In the genomic region with DNA sequence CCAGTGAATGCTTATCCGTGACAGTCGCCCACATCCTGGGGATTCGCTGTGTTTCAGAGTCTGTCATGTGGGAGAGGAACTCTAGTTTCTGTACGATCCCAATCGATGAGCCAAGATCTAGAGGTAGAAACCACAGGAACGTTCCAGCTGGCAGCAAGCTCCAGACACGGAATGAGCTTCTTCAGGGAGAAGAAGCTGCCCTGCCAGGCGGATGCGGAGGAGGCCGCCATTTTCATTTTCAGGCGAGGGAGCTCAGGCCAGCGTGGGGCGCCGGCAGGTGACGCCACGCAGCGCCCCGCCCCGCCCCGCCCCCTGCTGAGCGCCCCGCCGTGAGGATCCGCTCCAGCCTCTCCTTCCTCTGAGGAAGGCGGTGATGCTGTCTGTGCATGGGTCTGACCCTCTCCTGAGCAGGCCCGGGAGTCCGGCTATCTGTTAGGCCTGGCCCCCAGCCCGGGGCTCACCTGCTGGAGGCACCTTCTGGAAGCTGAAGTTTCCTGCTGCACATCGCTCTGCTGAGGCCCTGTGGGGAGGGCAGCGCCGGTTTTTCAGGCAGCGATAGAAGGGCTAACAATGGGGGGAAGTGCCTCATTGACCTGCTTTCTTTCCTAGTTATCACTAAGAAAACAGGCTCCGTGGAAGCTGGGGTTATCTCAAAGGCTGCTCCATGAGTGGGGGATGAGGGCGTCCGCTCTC, we compare ENCODE assay signal across 1 cellular context.
TF ChIP-seq lines count a peak whose summit lies in the region.

No MANE protein-coding gene starts in this region.

TF ChIP-seq in K562, 482 proteins besides CTCF, POLR2A, EP300 and RAD21 (continued from another document and continues in another):
- TF ChIP-seq RFX5 (IDR thresholded peaks at IDR 0.05; ENCODE audit: low read depth, low read length) (no peak), CREB1 (IDR thresholded peaks at IDR 0.05) (peak; percentile 69), CREB1 (CRISPR knock-in tag; IDR thresholded peaks at IDR 0.05) (0 out of 2 replicates have a peak, but pooled peaks have one; percentile 35), SRF (CRISPR knock-in tag; IDR thresholded peaks at IDR 0.05) (no peak), THRAP3 (IDR thresholded peaks at IDR 0.05; ENCODE audit: borderline replicate concordance) (no peak), MTA3 (IDR thresholded peaks at IDR 0.05; ENCODE audit: borderline replicate concordance) (no peak), NR1H2 (CRISPR knock-in tag; IDR thresholded peaks at IDR 0.05) (no peak), ZNF77 (CRISPR knock-in tag; IDR thresholded peaks at IDR 0.05) (no peak), CCNT2 (IDR thresholded peaks at IDR 0.05; ENCODE audit: borderline replicate concordance, extremely low read depth, insufficient read length, low read depth, low read length) (no peak), TAF9B (IDR thresholded peaks at IDR 0.05; ENCODE audit: partially characterized antibody) (no peak), PHF8 (IDR thresholded peaks at IDR 0.05; ENCODE audit: borderline replicate concordance, low read length) (peak; percentile 52; the same call in 1 of the 2 replicates), ZNF184 (CRISPR knock-in tag; IDR thresholded peaks at IDR 0.05) (no peak), MLLT1 (IDR thresholded peaks at IDR 0.05) (no peak), MGA (IDR thresholded peaks at IDR 0.05) (peak; percentile 56), TAF7 (tag; IDR thresholded peaks at IDR 0.05) (peak; percentile 57; the same call in 1 of the 2 replicates), E2F6 (IDR thresholded peaks at IDR 0.05; ENCODE audit: borderline replicate concordance in 1 of 2, extremely low read depth in 1 of 2, insufficient read depth in 1 of 2, insufficient read length in 1 of 2, low read depth in 1 of 2, low read length in 1 of 2, poor library complexity in 1 of 2, severe bottlenecking in 1 of 2) (peak; percentile 32 to 74), NFRKB (IDR thresholded peaks at IDR 0.05; ENCODE audit: low read depth) (peak; percentile 50; the same call in 1 of the 2 replicates), DACH1 (IDR thresholded peaks at IDR 0.05; ENCODE audit: partially characterized antibody) (no peak), FOXK2 (conservative IDR thresholded peaks at IDR 0.05 in 1 of 2, IDR thresholded peaks at IDR 0.05 in 1 of 2; ENCODE audit: low read depth in 2 of 2) (no peak), HCFC1 (IDR thresholded peaks at IDR 0.05; ENCODE audit: low read depth, low read length) (0 out of 2 replicates have a peak, but pooled peaks have one; percentile 17), SRSF1 (IDR thresholded peaks at IDR 0.05; ENCODE audit: low read depth, low read length) (no peak), TBL1XR1 (IDR thresholded peaks at IDR 0.05; ENCODE audit: low read length in 2 of 2) (no peak), ATF1 (CRISPR knock-in tag; IDR thresholded peaks at IDR 0.05) (no peak), ATF1 (tag; IDR thresholded peaks at IDR 0.05) (peak; percentile 75), KAT7 (CRISPR knock-in tag; IDR thresholded peaks at IDR 0.05; ENCODE audit: borderline replicate concordance) (no peak), DMBX1 (CRISPR knock-in tag; IDR thresholded peaks at IDR 0.05; ENCODE audit: borderline replicate concordance) (no peak), SOX6 (IDR thresholded peaks at IDR 0.05) (no peak), ZNF165 (CRISPR knock-in tag; IDR thresholded peaks at IDR 0.05; ENCODE audit: borderline replicate concordance) (no peak), BRD4 (IDR thresholded peaks at IDR 0.05) (no peak), U2AF1 (optimal IDR thresholded peaks at IDR 0.05; ENCODE audit: low read depth, low read length) (no peak), ZNF217 (CRISPR knock-in tag; IDR thresholded peaks at IDR 0.05) (no peak), YY1 (IDR thresholded peaks at IDR 0.05; ENCODE audit: borderline replicate concordance in 1 of 3, control insufficient read depth in 1 of 3, extremely low read depth in 1 of 3, insufficient read depth in 3 of 3, insufficient read length in 1 of 3, insufficient replicate concordance in 2 of 3, low read depth in 1 of 3, low read length in 2 of 3) (peak; percentile 49 to 92 (median 83)), KDM5B (IDR thresholded peaks at IDR 0.05; ENCODE audit: insufficient replicate concordance, low read depth, low read length) (peak; percentile 54), STAG1 (CRISPR knock-in tag; IDR thresholded peaks at IDR 0.05; ENCODE audit: borderline replicate concordance) (no peak)
- TF ChIP-seq, protein P1, sequence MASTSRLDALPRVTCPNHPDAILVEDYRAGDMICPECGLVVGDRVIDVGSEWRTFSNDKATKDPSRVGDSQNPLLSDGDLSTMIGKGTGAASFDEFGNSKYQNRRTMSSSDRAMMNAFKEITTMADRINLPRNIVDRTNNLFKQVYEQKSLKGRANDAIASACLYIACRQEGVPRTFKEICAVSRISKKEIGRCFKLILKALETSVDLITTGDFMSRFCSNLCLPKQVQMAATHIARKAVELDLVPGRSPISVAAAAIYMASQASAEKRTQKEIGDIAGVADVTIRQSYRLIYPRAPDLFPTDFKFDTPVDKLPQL (IDR thresholded peaks at IDR 0.05; ENCODE audit: extremely low read depth, insufficient read length): no peak
- TF ChIP-seq, protein P2, sequence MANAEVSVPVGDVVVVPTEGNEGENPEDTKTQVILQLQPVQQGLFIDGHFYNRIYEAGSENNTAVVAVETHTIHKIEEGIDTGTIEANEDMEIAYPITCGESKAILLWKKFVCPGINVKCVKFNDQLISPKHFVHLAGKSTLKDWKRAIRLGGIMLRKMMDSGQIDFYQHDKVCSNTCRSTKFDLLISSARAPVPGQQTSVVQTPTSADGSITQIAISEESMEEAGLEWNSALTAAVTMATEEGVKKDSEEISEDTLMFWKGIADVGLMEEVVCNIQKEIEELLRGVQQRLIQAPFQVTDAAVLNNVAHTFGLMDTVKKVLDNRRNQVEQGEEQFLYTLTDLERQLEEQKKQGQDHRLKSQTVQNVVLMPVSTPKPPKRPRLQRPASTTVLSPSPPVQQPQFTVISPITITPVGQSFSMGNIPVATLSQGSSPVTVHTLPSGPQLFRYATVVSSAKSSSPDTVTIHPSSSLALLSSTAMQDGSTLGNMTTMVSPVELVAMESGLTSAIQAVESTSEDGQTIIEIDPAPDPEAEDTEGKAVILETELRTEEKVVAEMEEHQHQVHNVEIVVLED (CRISPR knock-in tag; IDR thresholded peaks at IDR 0.05): peak; percentile 36; the same call in 1 of the 2 replicates
- TF ChIP-seq, protein P3, sequence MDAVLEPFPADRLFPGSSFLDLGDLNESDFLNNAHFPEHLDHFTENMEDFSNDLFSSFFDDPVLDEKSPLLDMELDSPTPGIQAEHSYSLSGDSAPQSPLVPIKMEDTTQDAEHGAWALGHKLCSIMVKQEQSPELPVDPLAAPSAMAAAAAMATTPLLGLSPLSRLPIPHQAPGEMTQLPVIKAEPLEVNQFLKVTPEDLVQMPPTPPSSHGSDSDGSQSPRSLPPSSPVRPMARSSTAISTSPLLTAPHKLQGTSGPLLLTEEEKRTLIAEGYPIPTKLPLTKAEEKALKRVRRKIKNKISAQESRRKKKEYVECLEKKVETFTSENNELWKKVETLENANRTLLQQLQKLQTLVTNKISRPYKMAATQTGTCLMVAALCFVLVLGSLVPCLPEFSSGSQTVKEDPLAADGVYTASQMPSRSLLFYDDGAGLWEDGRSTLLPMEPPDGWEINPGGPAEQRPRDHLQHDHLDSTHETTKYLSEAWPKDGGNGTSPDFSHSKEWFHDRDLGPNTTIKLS (IDR thresholded peaks at IDR 0.05; ENCODE audit: borderline replicate concordance, low read depth): no peak
- TF ChIP-seq, protein P4, sequence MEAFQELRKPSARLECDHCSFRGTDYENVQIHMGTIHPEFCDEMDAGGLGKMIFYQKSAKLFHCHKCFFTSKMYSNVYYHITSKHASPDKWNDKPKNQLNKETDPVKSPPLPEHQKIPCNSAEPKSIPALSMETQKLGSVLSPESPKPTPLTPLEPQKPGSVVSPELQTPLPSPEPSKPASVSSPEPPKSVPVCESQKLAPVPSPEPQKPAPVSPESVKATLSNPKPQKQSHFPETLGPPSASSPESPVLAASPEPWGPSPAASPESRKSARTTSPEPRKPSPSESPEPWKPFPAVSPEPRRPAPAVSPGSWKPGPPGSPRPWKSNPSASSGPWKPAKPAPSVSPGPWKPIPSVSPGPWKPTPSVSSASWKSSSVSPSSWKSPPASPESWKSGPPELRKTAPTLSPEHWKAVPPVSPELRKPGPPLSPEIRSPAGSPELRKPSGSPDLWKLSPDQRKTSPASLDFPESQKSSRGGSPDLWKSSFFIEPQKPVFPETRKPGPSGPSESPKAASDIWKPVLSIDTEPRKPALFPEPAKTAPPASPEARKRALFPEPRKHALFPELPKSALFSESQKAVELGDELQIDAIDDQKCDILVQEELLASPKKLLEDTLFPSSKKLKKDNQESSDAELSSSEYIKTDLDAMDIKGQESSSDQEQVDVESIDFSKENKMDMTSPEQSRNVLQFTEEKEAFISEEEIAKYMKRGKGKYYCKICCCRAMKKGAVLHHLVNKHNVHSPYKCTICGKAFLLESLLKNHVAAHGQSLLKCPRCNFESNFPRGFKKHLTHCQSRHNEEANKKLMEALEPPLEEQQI (IDR thresholded peaks at IDR 0.05): no peak
